ENCODE assay signal across 17 cellular contexts in genomic region chr5:2187156-2187555, GRCh38.
DNase-seq lines count a peak whose midpoint lies in the region; ATAC-seq and TF ChIP-seq lines count a peak whose summit lies in the region.
"Had no signal": no experiment of that assay in that cellular context is flagged by ENCODE, and none has a peak within 500 bp of the region (broad histone marks: within the 10 kb centered on the region; RNA-seq: fewer than 3 reads in every experiment).

No MANE protein-coding gene starts in this region.

- no peak for ATAC-seq in Right ventricle myocardium inferior
- ATAC-seq: A549 had no signal

- H3K36me3 ChIP-seq in vagina (no peaks in the 10 kb centered on the region), uterus (no peaks in the 10 kb centered on the region)

- H3K27ac ChIP-seq in vagina (no peak overlapping the region), uterus (no peak overlapping the region)
- H3K27ac ChIP-seq: A549 had no signal

- H3K4me1 ChIP-seq in vagina (no peaks in the 10 kb centered on the region), uterus (no peaks in the 10 kb centered on the region)
- H3K4me1 ChIP-seq: A549 had no signal

- TF ChIP-seq POLR2A in vagina (IDR thresholded peaks at IDR 0.05) (no peak), uterus (IDR thresholded peaks at IDR 0.05) (no peak)

- TF ChIP-seq CTCF in vagina (IDR thresholded peaks at IDR 0.05) (no peak), uterus (IDR thresholded peaks at IDR 0.05) (no peak)

- intact Hi-C loops in cardiac septum (cut with DNase I), result no loop called here
- intact Hi-C loops in Right ventricle myocardium inferior (cut with DNase I), result no loop called here
- intact Hi-C loops in vagina (cut with DNase I), result no loop called here
- intact Hi-C loops in uterus (cut with DNase I; ENCODE audit: low total_unique reads), result no loop called here

- H3K27me3 ChIP-seq in vagina, result no peaks in the 10 kb centered on the region
- H3K27me3 ChIP-seq in uterus, result no peaks in the 10 kb centered on the region

- H3K9me3 ChIP-seq in vagina (no peaks in the 10 kb centered on the region), uterus (no peaks in the 10 kb centered on the region)
- H3K9me3 ChIP-seq: A549 had no signal

- H3K4me3 ChIP-seq in vagina (no peak overlapping the region), uterus (no peak overlapping the region)
- H3K4me3 ChIP-seq: A549 had no signal

- DNase-seq in cardiac septum (ENCODE audit: low spot score) (peak; percentile 63), Right ventricle myocardium inferior (ENCODE audit: missing footprints) (no peak), RKO (ENCODE audit: low spot score) (peak; percentile 37), mesenteric fat pad (ENCODE audit: low spot score) (peak; percentile 65), vagina (ENCODE audit: extremely low spot score in 2 of 2) (peak; percentile 49 to 58), NCI-H1436 treated with DMSO at 0.1 percent for 48 hours (lab: John Stamatoyannopoulos, UW) (no peak), uterus (no peak)
- no peak for DNase-seq in activated CD4-positive, alpha-beta T cell treated with anti-CD3 and anti-CD28 coated beads for 1 hour
- DNase-seq: CD4-positive, CD25-positive, alpha-beta regulatory T cell; GOT3; NCI-H1092 treated with DMSO at 0.1 percent for 48 hours; NCI-H146; NCI-H2029; NCI-H226; NCI-H510A treated with DMSO at 0.1 percent for 48 hours; NCI-H774 had no signal

Comparison
In these comparisons a context has a peak if more than half of its experiments do, and no peak if none do; other contexts are left out.
1. DNase-seq: peak in cardiac septum (single experiment), RKO (single experiment), mesenteric fat pad (single experiment) and vagina (2 of 2); none in Right ventricle myocardium inferior (single experiment), NCI-H1436 treated with DMSO at 0.1 percent for 48 hours (single experiment), uterus (0 of 2) and activated CD4-positive, alpha-beta T cell treated with anti-CD3 and anti-CD28 coated beads for 1 hour (single experiment).